In the genomic region with DNA sequence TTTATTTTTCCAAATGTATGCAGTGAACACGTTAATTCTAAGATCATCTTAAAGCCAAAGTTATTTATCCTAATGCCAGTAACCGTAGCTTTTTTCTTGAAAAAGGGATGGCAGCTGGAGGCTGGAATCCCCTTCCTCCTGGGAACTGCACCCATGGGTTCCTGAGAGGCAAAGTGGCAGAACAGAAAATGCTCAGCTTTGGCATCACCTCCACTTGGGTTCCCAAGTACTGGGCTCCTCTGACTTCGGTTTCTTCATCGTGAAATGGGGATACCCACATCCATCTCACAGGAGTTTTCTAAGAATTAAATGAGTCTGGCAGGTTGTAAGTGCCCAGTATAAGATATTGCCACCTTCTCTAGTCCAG, we compare ENCODE assay signal across 8 cellular contexts. TPM values are rescaled to one million over a fixed set of nuclear protein-coding genes. Genes with fewer than 3 reads are reported as not detected.
A peak's percentile ranks its signal among the peaks of the same experiment; 100 is the strongest.
DNase-seq lines count a peak whose midpoint lies in the region; ATAC-seq and TF ChIP-seq lines count a peak whose summit lies in the region.

No MANE protein-coding gene starts in this region.

- H3K9me3 ChIP-seq in BLaER1, result no peaks in the 10 kb centered on the region
- no peaks in the 10 kb centered on the region for H3K9me3 ChIP-seq in MM.1S (replicated peaks; ENCODE audit: insufficient read depth, low read length)
- H3K9me3 ChIP-seq in esophagus muscularis mucosa, result no peaks in the 10 kb centered on the region

- ATAC-seq in GM21447 (IDR thresholded peaks at IDR 0.05; ENCODE audit: unreplicated experiment), result peak; percentile 19

- intact Hi-C loops in esophagus muscularis mucosa (cut with DNase I), result no loop called here

- no peaks in the 10 kb centered on the region for H3K36me3 ChIP-seq in BLaER1
- no peaks in the 10 kb centered on the region for H3K36me3 ChIP-seq in MM.1S (replicated peaks; ENCODE audit: insufficient read depth, low read length)
- H3K36me3 ChIP-seq in esophagus muscularis mucosa, result no peaks in the 10 kb centered on the region
- H3K36me3 ChIP-seq in rectal smooth muscle tissue (ENCODE audit: control insufficient read depth, insufficient read depth, low read length), result no peaks in the 10 kb centered on the region

- no peaks in the 10 kb centered on the region for H3K9me2 ChIP-seq in MM.1S (replicated peaks; ENCODE audit: insufficient read depth, low read length)

- H3F3A ChIP-seq in MM.1S (ENCODE audit: insufficient read depth, low read length), result peaks cover 12% of the 10 kb centered on the region

- no peak for TF ChIP-seq CTCF in MM.1S (IDR thresholded peaks at IDR 0.05; ENCODE audit: low read length)
- no peak for TF ChIP-seq CTCF in esophagus muscularis mucosa (IDR thresholded peaks at IDR 0.05)

- H3K4me2 ChIP-seq in BLaER1, result peak overlapping the region; percentile 83
- peak overlapping the region; percentile 40; the same call in 1 of the 2 replicates for H3K4me2 ChIP-seq in MM.1S (ENCODE audit: low read depth, low read length)

- no peak for TF ChIP-seq POLR2A in esophagus muscularis mucosa (IDR thresholded peaks at IDR 0.05; ENCODE audit: low read depth)

- H3K27me3 ChIP-seq in BLaER1 (peaks cover 25% of the 10 kb centered on the region), MM.1S (replicated peaks; ENCODE audit: insufficient read depth, low read length) (no peaks in the 10 kb centered on the region), esophagus muscularis mucosa (no peaks in the 10 kb centered on the region), rectal smooth muscle tissue (ENCODE audit: control insufficient read depth, insufficient read depth, low read length) (no peaks in the 10 kb centered on the region)

- DNase-seq in MM.1S (no peak), esophagus muscularis mucosa (ENCODE audit: extremely low spot score) (no peak), 8988T (no peak)
- no peak for DNase-seq in effector CD8-positive, alpha-beta T cell (lab: John Stamatoyannopoulos, UW)
- no peak for DNase-seq in activated CD8-positive, alpha-beta memory T cell treated with anti-CD3 and anti-CD28 coated beads, Interleukin-2, amount 50 U/mL, for 48 hours

- H3K4me1 ChIP-seq in BLaER1, result peaks cover 7% of the 10 kb centered on the region; the same call in 1 of the 2 replicates
- peaks cover 24% of the 10 kb centered on the region for H3K4me1 ChIP-seq in MM.1S (ENCODE audit: low read length)
- H3K4me1 ChIP-seq in esophagus muscularis mucosa, result peaks cover 3 to 11% (median 9%) of the 10 kb centered on the region in 4 donors
- peaks cover 2% of the 10 kb centered on the region for H3K4me1 ChIP-seq in rectal smooth muscle tissue (ENCODE audit: control insufficient read depth, insufficient read depth, low read length)

- H3K4me3 ChIP-seq in BLaER1 (peak overlapping the region; percentile 62), MM.1S (ENCODE audit: low read length) (peak overlapping the region; percentile 55), esophagus muscularis mucosa (peak overlapping the region; percentile 51 to 64 (median 56)), rectal smooth muscle tissue (ENCODE audit: low read length) (peak overlapping the region; percentile 43)

- TF ChIP-seq EP300 in esophagus muscularis mucosa (IDR thresholded peaks at IDR 0.05), result no peak

- 44% methylated on average over 4 of the region's 4 CpGs for WGBS in esophagus muscularis mucosa

- no peaks in the 10 kb centered on the region for H4K20me1 ChIP-seq in BLaER1
- no peaks in the 10 kb centered on the region for H4K20me1 ChIP-seq in MM.1S (ENCODE audit: insufficient read depth, low read length)

- peak overlapping the region; percentile 55; the same call in 1 of the 2 replicates for H2AFZ ChIP-seq in MM.1S (ENCODE audit: low read length)

- H3K27ac ChIP-seq in BLaER1, result no peak overlapping the region
- H3K27ac ChIP-seq in MM.1S (ENCODE audit: low read length), result no peak overlapping the region; the same call in 1 of the 2 replicates
- H3K27ac ChIP-seq in esophagus muscularis mucosa (replicated peaks in 1 of 4), result peak overlapping the region in 3 of 4 donors; percentile 47 to 64 (median 49)
- no peak overlapping the region for H3K27ac ChIP-seq in rectal smooth muscle tissue (ENCODE audit: low read depth, low read length)

- peak overlapping the region; percentile 32; the same call in 1 of the 2 replicates for H3K9ac ChIP-seq in BLaER1
- peak overlapping the region; percentile 50; the same call in 1 of the 2 replicates for H3K9ac ChIP-seq in MM.1S (ENCODE audit: low read length)
- no peak overlapping the region for H3K9ac ChIP-seq in rectal smooth muscle tissue (ENCODE audit: low read length)

- H3K79me2 ChIP-seq in MM.1S (ENCODE audit: low read length), result no peaks in the 10 kb centered on the region

RNA-seq across cellular contexts. Expression of a gene that starts 6.2 kb away (rescaled TPM):
- total RNA-seq in esophagus muscularis mucosa, result 1 to 10 TPM in 3 of 4 donors, under 1 TPM in 1; 0.80 to 3.5 (median 1.3) TPM

RNA-seq across cellular contexts. Expression of a gene that starts 18.7 kb away (rescaled TPM):
- not detected for total RNA-seq in esophagus muscularis mucosa

RNA-seq across cellular contexts. Expression of a gene that starts 26.0 kb away (rescaled TPM):
- total RNA-seq in esophagus muscularis mucosa, result not detected

RNA-seq across cellular contexts. Expression of a gene that starts 34.3 kb away (rescaled TPM):
- total RNA-seq in esophagus muscularis mucosa, result not detected

Comparison
In these comparisons a context has a peak if more than half of its experiments do, and no peak if none do; other contexts are left out.
1. H3K27ac ChIP-seq: peak in esophagus muscularis mucosa (3 of 4); none in BLaER1 (single experiment), MM.1S (single experiment) and rectal smooth muscle tissue (single experiment).
2. Peak in every context shown above with its lines, with median percentiles within 50 percentile points of each other: H3K4me3 ChIP-seq.